Comparison of ENCODE assay signal across 9 cellular contexts in the genomic region with DNA sequence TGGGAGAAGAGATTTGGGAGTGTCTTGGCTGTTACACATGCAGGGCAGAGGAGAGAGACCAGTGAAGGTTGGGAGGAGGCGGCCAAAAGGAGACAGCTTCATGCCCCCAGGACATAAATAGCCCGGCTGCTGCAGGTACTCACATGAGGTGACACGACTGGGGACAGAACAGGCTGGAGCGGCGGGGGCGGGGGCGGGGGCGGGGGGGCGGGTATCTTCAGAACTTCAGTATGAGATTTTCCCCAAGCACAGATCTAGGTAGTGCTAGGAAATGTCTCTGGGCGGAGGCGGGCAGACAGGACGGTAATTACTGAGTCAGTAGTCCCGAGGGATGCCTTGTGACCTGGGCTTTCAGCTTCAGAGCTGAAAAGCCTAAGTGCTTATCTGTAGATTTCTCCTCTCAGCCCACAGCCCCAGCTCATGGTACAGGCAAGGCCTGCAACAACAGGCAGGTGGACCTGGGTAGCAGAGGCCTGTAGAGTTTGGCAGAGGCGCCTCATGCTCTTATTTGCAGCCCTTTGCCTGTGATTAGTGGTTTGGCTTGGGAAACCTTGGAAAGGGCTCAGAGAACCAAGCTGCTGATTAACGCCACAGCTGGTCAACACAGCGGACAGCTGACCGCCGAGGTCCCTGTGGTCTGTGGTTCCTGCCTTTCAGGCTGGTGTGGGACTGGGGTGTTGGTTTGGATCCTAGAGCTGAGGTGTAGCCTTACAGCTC. TPM values are rescaled to one million over a fixed set of nuclear protein-coding genes. Genes with fewer than 3 reads are reported as not detected.
DNase-seq lines count a peak whose midpoint lies in the region; ATAC-seq and TF ChIP-seq lines count a peak whose summit lies in the region.
"Had no signal": no experiment of that assay in that cellular context is flagged by ENCODE, and none has a peak within 500 bp of the region (broad histone marks: within the 10 kb centered on the region; RNA-seq: fewer than 3 reads in every experiment).

No MANE protein-coding gene starts in this region.

- no peaks in the 10 kb centered on the region for H3K9me3 Mint-ChIP-seq in effector memory CD8-positive, alpha-beta T cell

- in situ Hi-C loops in GM13977 (cut with MboI; ENCODE audit: low pct_unique_long_range_greater_than_20kb, low sequenced_read_pairs, unreplicated experiment), result no loop called here

- peaks cover 17% of the 10 kb centered on the region for H3K36me3 Mint-ChIP-seq in effector memory CD8-positive, alpha-beta T cell (ENCODE audit: insufficient read depth)

- H3K4me1 Mint-ChIP-seq in effector memory CD8-positive, alpha-beta T cell (ENCODE audit: low read depth in 2 of 2), result peaks cover 3 to 7% of the 10 kb centered on the region in 2 donors

- no peak for TF ChIP-seq CTCF in GM13977 (IDR thresholded peaks at IDR 0.05; ENCODE audit: extremely low read depth, insufficient read depth, missing control alignments)
- TF ChIP-seq CTCF in esophagus squamous epithelium (IDR thresholded peaks at IDR 0.05), result no peak
- peak; percentile 17 for TF ChIP-seq CTCF in retinal pigment epithelial cell (conservative IDR thresholded peaks at IDR 0.05; ENCODE audit: low read depth, low read length)

- no peaks in the 10 kb centered on the region for H3K27me3 ChIP-seq in esophagus squamous epithelium
- H3K27me3 ChIP-seq: ovary had no signal

- ATAC-seq in effector memory CD8-positive, alpha-beta T cell (replicated peaks), result no peak
- ATAC-seq in HG03342 (IDR thresholded peaks at IDR 0.05; ENCODE audit: unreplicated experiment), result no peak

- peaks cover 0 to 46% (median 13%) of the 10 kb centered on the region in 3 donors for H3K36me3 ChIP-seq in esophagus squamous epithelium
- H3K36me3 ChIP-seq: ovary had no signal

- no peak for TF ChIP-seq POLR2A in esophagus squamous epithelium (IDR thresholded peaks at IDR 0.05)

- H3K27ac Mint-ChIP-seq in effector memory CD8-positive, alpha-beta T cell, result peak overlapping the region in 1 of 2 donors; percentile 89

- H3K4me3 ChIP-seq in esophagus squamous epithelium, result peak overlapping the region in 1 of 4 donors; percentile 12
- no peak overlapping the region for H3K4me3 ChIP-seq in retinal pigment epithelial cell (ENCODE audit: low read length)
- H3K4me3 ChIP-seq: ovary had no signal

- peak; percentile 59 for DNase-seq in GM13977 (ENCODE audit: low spot score)
- DNase-seq in NCI-H1436 treated with DMSO at 0.1 percent for 48 hours (lab: John Stamatoyannopoulos, UW), result peak; percentile 63
- no peak for DNase-seq in esophagus squamous epithelium (lab: John Stamatoyannopoulos, UW)
- DNase-seq in retinal pigment epithelial cell (ENCODE audit: low read depth), result peak; percentile 96
- DNase-seq in effector memory CD8-positive, alpha-beta T cell, result no peak
- DNase-seq in GF-D8 (lab: John Stamatoyannopoulos, UW), result no peak
- no peak for DNase-seq in stimulated activated CD4-positive, alpha-beta T cell treated with anti-CD3 and anti-CD28 coated beads, Interleukin-15, amount 100 ng/mL, for 24 hours

- WGBS in esophagus squamous epithelium, 2 donors, result 39 to 56% methylated on average over 2 to 13 of the region's 18 CpGs

- no peaks in the 10 kb centered on the region for H3K27me3 Mint-ChIP-seq in effector memory CD8-positive, alpha-beta T cell

- no peaks in the 10 kb centered on the region for H3K9me3 ChIP-seq in esophagus squamous epithelium
- H3K9me3 ChIP-seq: ovary had no signal

- H3K27ac ChIP-seq in esophagus squamous epithelium, result peak overlapping the region; percentile 81 to 91 (median 86)
- H3K27ac ChIP-seq: ovary had no signal

- intact Hi-C loops in esophagus squamous epithelium (cut with DNase I), result no loop called here

- H3K4me3 Mint-ChIP-seq in effector memory CD8-positive, alpha-beta T cell, result no peak overlapping the region

- H3K4me1 ChIP-seq in esophagus squamous epithelium, result peaks cover 34 to 84% (median 51%) of the 10 kb centered on the region in 3 donors

RNA-seq across cellular contexts. Expression of a gene that starts 24.5 kb away (rescaled TPM):
- 10 to 100 TPM; 14.8 to 27.3 (median 20.4) TPM for total RNA-seq in esophagus squamous epithelium

RNA-seq across cellular contexts. Expression of a gene that starts 35.1 kb away (rescaled TPM):
- 10 to 100 TPM; 16.5 to 21.5 (median 16.9) TPM for total RNA-seq in esophagus squamous epithelium

RNA-seq across cellular contexts. Expression of a gene that starts 44.1 kb away (rescaled TPM):
- 10 to 100 TPM; 16.4 to 30.9 (median 20.2) TPM for total RNA-seq in esophagus squamous epithelium

RNA-seq across cellular contexts. Expression of a gene that starts 46.1 kb away (rescaled TPM):
- total RNA-seq in esophagus squamous epithelium, result 10 to 100 TPM; 24.9 to 44.2 (median 36.9) TPM

Comparison
In these comparisons a context has a peak if more than half of its experiments do, and no peak if none do; other contexts are left out.
1. DNase-seq: peak in GM13977 (single experiment), NCI-H1436 treated with DMSO at 0.1 percent for 48 hours (single experiment) and retinal pigment epithelial cell (single experiment); none in esophagus squamous epithelium (single experiment), effector memory CD8-positive, alpha-beta T cell (0 of 3), GF-D8 (single experiment) and stimulated activated CD4-positive, alpha-beta T cell treated with anti-CD3 and anti-CD28 coated beads, Interleukin-15, amount 100 ng/mL, for 24 hours (single experiment).